Comparison of ENCODE assay signal across 1 cellular context in the genomic region with DNA sequence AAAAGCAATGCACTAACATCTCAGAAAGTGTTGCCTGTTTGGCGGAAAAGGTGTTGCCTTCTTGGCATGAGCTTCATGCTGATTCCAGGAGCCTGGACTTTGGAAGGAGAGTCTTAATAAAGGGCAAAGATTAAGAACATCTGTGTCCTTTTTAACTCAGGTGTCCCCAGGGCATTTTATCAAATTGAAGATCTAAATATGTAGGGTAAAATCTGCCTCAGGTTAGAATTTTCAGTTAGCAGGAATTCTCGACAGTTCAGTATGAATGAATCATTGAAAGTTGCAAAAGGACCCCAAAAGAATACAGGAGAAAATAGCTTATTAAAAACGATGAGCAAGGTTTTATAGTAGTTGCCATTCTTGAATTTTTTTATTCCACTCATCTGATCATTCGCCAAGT.
TF ChIP-seq lines count a peak whose summit lies in the region.

No MANE protein-coding gene starts in this region.

TF ChIP-seq in GM23338, 12 proteins besides CTCF, POLR2A, EP300 and RAD21:
- TF ChIP-seq, protein P1, sequence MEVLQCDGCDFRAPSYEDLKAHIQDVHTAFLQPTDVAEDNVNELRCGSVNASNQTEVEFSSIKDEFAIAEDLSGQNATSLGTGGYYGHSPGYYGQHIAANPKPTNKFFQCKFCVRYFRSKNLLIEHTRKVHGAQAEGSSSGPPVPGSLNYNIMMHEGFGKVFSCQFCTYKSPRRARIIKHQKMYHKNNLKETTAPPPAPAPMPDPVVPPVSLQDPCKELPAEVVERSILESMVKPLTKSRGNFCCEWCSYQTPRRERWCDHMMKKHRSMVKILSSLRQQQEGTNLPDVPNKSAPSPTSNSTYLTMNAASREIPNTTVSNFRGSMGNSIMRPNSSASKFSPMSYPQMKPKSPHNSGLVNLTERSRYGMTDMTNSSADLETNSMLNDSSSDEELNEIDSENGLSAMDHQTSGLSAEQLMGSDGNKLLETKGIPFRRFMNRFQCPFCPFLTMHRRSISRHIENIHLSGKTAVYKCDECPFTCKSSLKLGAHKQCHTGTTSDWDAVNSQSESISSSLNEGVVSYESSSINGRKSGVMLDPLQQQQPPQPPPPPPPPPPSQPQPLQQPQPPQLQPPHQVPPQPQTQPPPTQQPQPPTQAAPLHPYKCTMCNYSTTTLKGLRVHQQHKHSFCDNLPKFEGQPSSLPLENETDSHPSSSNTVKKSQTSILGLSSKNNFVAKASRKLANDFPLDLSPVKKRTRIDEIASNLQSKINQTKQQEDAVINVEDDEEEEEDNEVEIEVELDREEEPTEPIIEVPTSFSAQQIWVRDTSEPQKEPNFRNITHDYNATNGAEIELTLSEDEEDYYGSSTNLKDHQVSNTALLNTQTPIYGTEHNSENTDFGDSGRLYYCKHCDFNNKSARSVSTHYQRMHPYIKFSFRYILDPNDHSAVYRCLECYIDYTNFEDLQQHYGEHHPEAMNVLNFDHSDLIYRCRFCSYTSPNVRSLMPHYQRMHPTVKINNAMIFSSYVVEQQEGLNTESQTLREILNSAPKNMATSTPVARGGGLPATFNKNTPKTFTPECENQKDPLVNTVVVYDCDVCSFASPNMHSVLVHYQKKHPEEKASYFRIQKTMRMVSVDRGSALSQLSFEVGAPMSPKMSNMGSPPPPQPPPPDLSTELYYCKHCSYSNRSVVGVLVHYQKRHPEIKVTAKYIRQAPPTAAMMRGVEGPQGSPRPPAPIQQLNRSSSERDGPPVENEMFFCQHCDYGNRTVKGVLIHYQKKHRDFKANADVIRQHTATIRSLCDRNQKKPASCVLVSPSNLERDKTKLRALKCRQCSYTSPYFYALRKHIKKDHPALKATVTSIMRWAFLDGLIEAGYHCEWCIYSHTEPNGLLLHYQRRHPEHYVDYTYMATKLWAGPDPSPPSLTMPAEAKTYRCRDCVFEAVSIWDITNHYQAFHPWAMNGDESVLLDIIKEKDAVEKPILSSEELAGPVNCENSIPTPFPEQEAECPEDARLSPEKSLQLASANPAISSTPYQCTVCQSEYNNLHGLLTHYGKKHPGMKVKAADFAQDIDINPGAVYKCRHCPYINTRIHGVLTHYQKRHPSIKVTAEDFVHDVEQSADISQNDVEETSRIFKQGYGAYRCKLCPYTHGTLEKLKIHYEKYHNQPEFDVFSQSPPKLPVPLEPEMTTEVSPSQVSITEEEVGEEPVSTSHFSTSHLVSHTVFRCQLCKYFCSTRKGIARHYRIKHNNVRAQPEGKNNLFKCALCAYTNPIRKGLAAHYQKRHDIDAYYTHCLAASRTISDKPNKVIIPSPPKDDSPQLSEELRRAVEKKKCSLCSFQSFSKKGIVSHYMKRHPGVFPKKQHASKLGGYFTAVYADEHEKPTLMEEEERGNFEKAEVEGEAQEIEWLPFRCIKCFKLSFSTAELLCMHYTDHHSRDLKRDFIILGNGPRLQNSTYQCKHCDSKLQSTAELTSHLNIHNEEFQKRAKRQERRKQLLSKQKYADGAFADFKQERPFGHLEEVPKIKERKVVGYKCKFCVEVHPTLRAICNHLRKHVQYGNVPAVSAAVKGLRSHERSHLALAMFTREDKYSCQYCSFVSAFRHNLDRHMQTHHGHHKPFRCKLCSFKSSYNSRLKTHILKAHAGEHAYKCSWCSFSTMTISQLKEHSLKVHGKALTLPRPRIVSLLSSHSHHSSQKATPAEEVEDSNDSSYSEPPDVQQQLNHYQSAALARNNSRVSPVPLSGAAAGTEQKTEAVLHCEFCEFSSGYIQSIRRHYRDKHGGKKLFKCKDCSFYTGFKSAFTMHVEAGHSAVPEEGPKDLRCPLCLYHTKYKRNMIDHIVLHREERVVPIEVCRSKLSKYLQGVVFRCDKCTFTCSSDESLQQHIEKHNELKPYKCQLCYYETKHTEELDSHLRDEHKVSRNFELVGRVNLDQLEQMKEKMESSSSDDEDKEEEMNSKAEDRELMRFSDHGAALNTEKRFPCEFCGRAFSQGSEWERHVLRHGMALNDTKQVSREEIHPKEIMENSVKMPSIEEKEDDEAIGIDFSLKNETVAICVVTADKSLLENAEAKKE (CRISPR knock-in tag; IDR thresholded peaks at IDR 0.05) = no peak
- no peak for TF ChIP-seq CREB1 (CRISPR knock-in tag; IDR thresholded peaks at IDR 0.05; ENCODE audit: low read depth)
- TF ChIP-seq, protein P2, sequence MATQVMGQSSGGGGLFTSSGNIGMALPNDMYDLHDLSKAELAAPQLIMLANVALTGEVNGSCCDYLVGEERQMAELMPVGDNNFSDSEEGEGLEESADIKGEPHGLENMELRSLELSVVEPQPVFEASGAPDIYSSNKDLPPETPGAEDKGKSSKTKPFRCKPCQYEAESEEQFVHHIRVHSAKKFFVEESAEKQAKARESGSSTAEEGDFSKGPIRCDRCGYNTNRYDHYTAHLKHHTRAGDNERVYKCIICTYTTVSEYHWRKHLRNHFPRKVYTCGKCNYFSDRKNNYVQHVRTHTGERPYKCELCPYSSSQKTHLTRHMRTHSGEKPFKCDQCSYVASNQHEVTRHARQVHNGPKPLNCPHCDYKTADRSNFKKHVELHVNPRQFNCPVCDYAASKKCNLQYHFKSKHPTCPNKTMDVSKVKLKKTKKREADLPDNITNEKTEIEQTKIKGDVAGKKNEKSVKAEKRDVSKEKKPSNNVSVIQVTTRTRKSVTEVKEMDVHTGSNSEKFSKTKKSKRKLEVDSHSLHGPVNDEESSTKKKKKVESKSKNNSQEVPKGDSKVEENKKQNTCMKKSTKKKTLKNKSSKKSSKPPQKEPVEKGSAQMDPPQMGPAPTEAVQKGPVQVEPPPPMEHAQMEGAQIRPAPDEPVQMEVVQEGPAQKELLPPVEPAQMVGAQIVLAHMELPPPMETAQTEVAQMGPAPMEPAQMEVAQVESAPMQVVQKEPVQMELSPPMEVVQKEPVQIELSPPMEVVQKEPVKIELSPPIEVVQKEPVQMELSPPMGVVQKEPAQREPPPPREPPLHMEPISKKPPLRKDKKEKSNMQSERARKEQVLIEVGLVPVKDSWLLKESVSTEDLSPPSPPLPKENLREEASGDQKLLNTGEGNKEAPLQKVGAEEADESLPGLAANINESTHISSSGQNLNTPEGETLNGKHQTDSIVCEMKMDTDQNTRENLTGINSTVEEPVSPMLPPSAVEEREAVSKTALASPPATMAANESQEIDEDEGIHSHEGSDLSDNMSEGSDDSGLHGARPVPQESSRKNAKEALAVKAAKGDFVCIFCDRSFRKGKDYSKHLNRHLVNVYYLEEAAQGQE (IDR thresholded peaks at IDR 0.05; ENCODE audit: unreplicated experiment) = no peak
- no peak for TF ChIP-seq STAT1 (IDR thresholded peaks at IDR 0.05; ENCODE audit: unreplicated experiment)
- no peak for TF ChIP-seq POLR2AphosphoS5 (IDR thresholded peaks at IDR 0.05; ENCODE audit: low read depth)
- TF ChIP-seq EZH2phosphoT487 (IDR thresholded peaks at IDR 0.05; ENCODE audit: unreplicated experiment) = no peak
- TF ChIP-seq ZNF114 (CRISPR knock-in tag; IDR thresholded peaks at IDR 0.05) = no peak
- TF ChIP-seq, protein P3, sequence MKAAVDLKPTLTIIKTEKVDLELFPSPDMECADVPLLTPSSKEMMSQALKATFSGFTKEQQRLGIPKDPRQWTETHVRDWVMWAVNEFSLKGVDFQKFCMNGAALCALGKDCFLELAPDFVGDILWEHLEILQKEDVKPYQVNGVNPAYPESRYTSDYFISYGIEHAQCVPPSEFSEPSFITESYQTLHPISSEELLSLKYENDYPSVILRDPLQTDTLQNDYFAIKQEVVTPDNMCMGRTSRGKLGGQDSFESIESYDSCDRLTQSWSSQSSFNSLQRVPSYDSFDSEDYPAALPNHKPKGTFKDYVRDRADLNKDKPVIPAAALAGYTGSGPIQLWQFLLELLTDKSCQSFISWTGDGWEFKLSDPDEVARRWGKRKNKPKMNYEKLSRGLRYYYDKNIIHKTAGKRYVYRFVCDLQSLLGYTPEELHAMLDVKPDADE (IDR thresholded peaks at IDR 0.05) = no peak
- TF ChIP-seq NANOG (IDR thresholded peaks at IDR 0.05; ENCODE audit: borderline replicate concordance) = no peak
- TF ChIP-seq EZH2 (IDR thresholded peaks at IDR 0.05; ENCODE audit: low read depth, unreplicated experiment) = no peak
- TF ChIP-seq JUNB (IDR thresholded peaks at IDR 0.05; ENCODE audit: unreplicated experiment) = no peak
- TF ChIP-seq ZNF331 (CRISPR knock-in tag; IDR thresholded peaks at IDR 0.05; ENCODE audit: low read depth) = no peak
